Comparison of ENCODE assay signal across 1 cellular context in genomic region chr2:10773841-10774341, GRCh38.
TF ChIP-seq lines count a peak whose summit lies in the region.

No MANE protein-coding gene starts in this region.

TF ChIP-seq in HepG2, 621 proteins besides CTCF, POLR2A, EP300 and RAD21 (continued from another document):
- no peak for TF ChIP-seq ZNF629 (CRISPR knock-in tag; conservative IDR thresholded peaks at IDR 0.05)
- TF ChIP-seq KLF12 (CRISPR knock-in tag; IDR thresholded peaks at IDR 0.05; ENCODE audit: borderline replicate concordance) = no peak
- no peak for TF ChIP-seq HMG20A (CRISPR knock-in tag; IDR thresholded peaks at IDR 0.05; ENCODE audit: borderline replicate concordance)
- 0 out of 2 replicates have a peak, but pooled peaks have one; percentile 55 for TF ChIP-seq BCL3 (CRISPR knock-in tag; IDR thresholded peaks at IDR 0.05)
- 0 out of 2 replicates have a peak, but pooled peaks have one; percentile 10 for TF ChIP-seq ZNF280B (CRISPR knock-in tag; IDR thresholded peaks at IDR 0.05; ENCODE audit: borderline replicate concordance)
- TF ChIP-seq HOXA5 (CRISPR knock-in tag; IDR thresholded peaks at IDR 0.05) = no peak
- TF ChIP-seq ZNF230 (CRISPR knock-in tag; IDR thresholded peaks at IDR 0.05) = no peak
- TF ChIP-seq IRX3 (CRISPR knock-in tag; IDR thresholded peaks at IDR 0.05; ENCODE audit: borderline replicate concordance, low read depth) = no peak
- no peak for TF ChIP-seq RFXANK (CRISPR knock-in tag; IDR thresholded peaks at IDR 0.05)
- TF ChIP-seq ZFY (CRISPR knock-in tag; IDR thresholded peaks at IDR 0.05) = 0 out of 2 replicates have a peak, but pooled peaks have one; percentile 27
- TF ChIP-seq NFKB2 (CRISPR knock-in tag; IDR thresholded peaks at IDR 0.05; ENCODE audit: borderline replicate concordance) = no peak
- no peak for TF ChIP-seq GMEB1 (CRISPR knock-in tag; IDR thresholded peaks at IDR 0.05; ENCODE audit: borderline replicate concordance)
- TF ChIP-seq DMAP1 (CRISPR knock-in tag; IDR thresholded peaks at IDR 0.05) = no peak
- TF ChIP-seq FIP1L1 (IDR thresholded peaks at IDR 0.05; ENCODE audit: borderline replicate concordance, insufficient read depth, low read depth, low read length) = no peak
- no peak for TF ChIP-seq HINFP (CRISPR knock-in tag; IDR thresholded peaks at IDR 0.05; ENCODE audit: low read depth)
- TF ChIP-seq ZBTB7A (CRISPR knock-in tag; IDR thresholded peaks at IDR 0.05) = no peak
- TF ChIP-seq ZNF354B (CRISPR knock-in tag; IDR thresholded peaks at IDR 0.05) = no peak
- no peak for TF ChIP-seq PCBP1 (IDR thresholded peaks at IDR 0.05; ENCODE audit: borderline replicate concordance, low read depth, low read length)
- no peak for TF ChIP-seq ATF4 (CRISPR knock-in tag; IDR thresholded peaks at IDR 0.05)
- no peak for TF ChIP-seq PHF5A (CRISPR knock-in tag; IDR thresholded peaks at IDR 0.05; ENCODE audit: low read depth, unreplicated experiment)
- TF ChIP-seq TARDBP (CRISPR knock-in tag; IDR thresholded peaks at IDR 0.05) = no peak
- no peak for TF ChIP-seq MTF2 (CRISPR knock-in tag; IDR thresholded peaks at IDR 0.05; ENCODE audit: borderline replicate concordance)
- no peak for TF ChIP-seq HOXA3 (CRISPR knock-in tag; IDR thresholded peaks at IDR 0.05)
- no peak for TF ChIP-seq SNRNP70 (IDR thresholded peaks at IDR 0.05; ENCODE audit: low read depth, low read length)
- no peak for TF ChIP-seq ZNF619 (CRISPR knock-in tag; IDR thresholded peaks at IDR 0.05)
- peak; percentile 59; the same call in 1 of the 2 replicates for TF ChIP-seq ZNF501 (CRISPR knock-in tag; IDR thresholded peaks at IDR 0.05)
- TF ChIP-seq RXRB (CRISPR knock-in tag; IDR thresholded peaks at IDR 0.05; ENCODE audit: borderline replicate concordance) = no peak
- no peak for TF ChIP-seq ZMAT3 (CRISPR knock-in tag; conservative IDR thresholded peaks at IDR 0.05)
